Comparison of ENCODE assay signal across 25 cellular contexts in genomic region chr3:171387047-171387446, GRCh38.
"Had no signal": no experiment of that assay in that cellular context is flagged by ENCODE, and none has a peak within 500 bp of the region (broad histone marks: within the 10 kb centered on the region; RNA-seq: fewer than 3 reads in every experiment).

No MANE protein-coding gene starts in this region.

- H3K4me3 ChIP-seq: MG63 had no signal

- H3K9me3 ChIP-seq: MG63, SK-N-SH had no signal

- DNase-seq: Karpas-422; KG1; MG63; NCI-H1092; NCI-H1105 treated with DMSO at 0.1 percent for 48 hours; NCI-H1417 treated with DMSO at 0.1 percent for 48 hours; NCI-H146; NCI-H1694 treated with DMSO at 0.1 percent for 48 hours; NCI-H1930; NCI-H2081; NCI-H2107; NCI-H2171 treated with DMSO at 0.1 percent for 48 hours; NCI-H345; NCI-H446 treated with DMSO at 0.1 percent for 48 hours; NCI-H510A treated with DMSO at 0.1 percent for 48 hours; NCI-H526; NK-92 treated with Interleukin-12 subunit alpha and Interleukin-12 subunit beta, amount 100 ng/mL, for 24 hours; PC-3; SHP77; SK-N-SH; SW 1271; T-cell had no signal

- H3K36me3 ChIP-seq: MG63 had no signal

- H3K4me2 ChIP-seq: SK-N-SH had no signal

- FAIRE-seq: HepG2 had no signal

- ATAC-seq: HepG2, Panc1, PC-3, T-cell had no signal

- H3K9ac ChIP-seq: SK-N-SH had no signal

- H3K27me3 ChIP-seq: MG63 had no signal

- H3K27ac ChIP-seq: RWPE1 had no signal
